In genomic region chr20:47438464-47439381, GRCh38 we compare ENCODE assay signal across 10 cellular contexts.
A peak's percentile ranks its signal among the peaks of the same experiment; 100 is the strongest.
DNase-seq lines count a peak whose midpoint lies in the region; ATAC-seq, FAIRE-seq and TF ChIP-seq lines count a peak whose summit lies in the region.
"Had no signal": no experiment of that assay in that cellular context is flagged by ENCODE, and none has a peak within 500 bp of the region (broad histone marks: within the 10 kb centered on the region; RNA-seq: fewer than 3 reads in every experiment).

No MANE protein-coding gene starts in this region.

- FAIRE-seq in GM12878 (lab: Jason Lieb, UNC): peak; percentile 75

- H4K20me1 ChIP-seq in GM12878 (ENCODE audit: control insufficient read depth, insufficient read depth): no peaks in the 10 kb centered on the region

- no peaks in the 10 kb centered on the region for H3K9me3 ChIP-seq in GM12878 (replicated peaks; ENCODE audit: control insufficient read depth, insufficient read depth, low read length)
- H3K9me3 ChIP-seq in gastroesophageal sphincter: no peaks in the 10 kb centered on the region

- peak overlapping the region; percentile 50 for H3K9ac ChIP-seq in GM12878 (ENCODE audit: control insufficient read depth, insufficient read depth, low read length)

- H3K36me3 ChIP-seq in GM12878 (ENCODE audit: control insufficient read depth in 2 of 2, insufficient read depth in 2 of 2, low read length in 1 of 2): no peaks in the 10 kb centered on the region
- no peaks in the 10 kb centered on the region for H3K36me3 ChIP-seq in gastroesophageal sphincter

- DNase-seq in DMS53 (lab: John Stamatoyannopoulos, UW) (peak; percentile 24), DMS53 treated with DMSO at 0.1 percent for 48 hours (lab: John Stamatoyannopoulos, UW; ENCODE audit: unreplicated experiment) (no peak), GM12878 (ENCODE audit: low read depth, low spot score) (peak; percentile 75), sciatic nerve (ENCODE audit: low spot score) (no peak), cerebellum (ENCODE audit: low spot score) (no peak)

- TF ChIP-seq CTCF in GM12878 (IDR thresholded peaks at IDR 0.05 in 2 of 3, conservative IDR thresholded peaks at IDR 0.05 in 1 of 3; ENCODE audit: control insufficient read depth in 2 of 3, extremely low read depth in 1 of 3, insufficient read depth in 1 of 3, low read depth in 3 of 3, low read length in 3 of 3) (no peak), gastroesophageal sphincter (IDR thresholded peaks at IDR 0.05) (no peak)

- no peaks in the 10 kb centered on the region for H3K27me3 ChIP-seq in GM12878 (replicated peaks in 1 of 2; ENCODE audit: control insufficient read depth in 2 of 2, insufficient read depth in 2 of 2, low read length in 1 of 2)
- H3K27me3 ChIP-seq in gastroesophageal sphincter: no peaks in the 10 kb centered on the region

- RAD21 ChIA-PET in GM12878 (lab: Charles Lee; ENCODE audit: unreplicated experiment): interaction anchor here (0.6 to 4.4 kb wide), 12 partner anchors 7 to 136 kb away, joined by 3 to 20 read pairs (median 7); partner anchors contain the start of gene NCOA3

- no peak; the same call in 1 of the 2 replicates for TF ChIP-seq POLR2A in GM12878 (IDR thresholded peaks at IDR 0.05; ENCODE audit: low read depth, low read length)
- no peak for TF ChIP-seq POLR2A in gastroesophageal sphincter (IDR thresholded peaks at IDR 0.05)

- WGBS in GM12878 (ENCODE audit: insufficient coverage, insufficient replicate concordance, low lambda C conversion rate, missing lambda C conversion rate): under 1% methylated on average over 15 of the region's 18 CpGs
- WGBS in gastroesophageal sphincter (ENCODE audit: low coverage in 1 of 2), 2 donors: 58% methylated on average over 14 of the region's 18 CpGs; no CpG with 5 or more reads in 1 of the 2 donors

- H3K4me1 ChIP-seq in GM12878 (ENCODE audit: control insufficient read depth, insufficient read depth, low read length) (peaks cover 19% of the 10 kb centered on the region), gastroesophageal sphincter (no peaks in the 10 kb centered on the region)

- H3K4me3 ChIP-seq in GM12878 (peak overlapping the region; percentile 39; the same call in 1 of the 2 replicates), gastroesophageal sphincter (no peak overlapping the region)

- intact Hi-C loops in GM12878 (cut with micrococcal nuclease; ENCODE audit: unreplicated experiment): no loop called here
- intact Hi-C loops in sciatic nerve (cut with DNase I): no loop called here

- SMC1A ChIA-PET in GM12878 (lab: Charles Lee; ENCODE audit: uncharacterized antibody, unreplicated experiment): interaction anchor here (0.6 to 10.2 kb wide), 21 partner anchors 8 to 139 kb away, joined by 3 to 74 read pairs (median 4); no protein-coding TSS in a partner anchor

- CTCF ChIA-PET in GM12878 (lab: Yijun Ruan, JAX): interaction anchor here (1.1 to 2.1 kb wide), 3 partner anchors 9 to 24 kb away, joined by 3 to 8 read pairs (median 7); no protein-coding TSS in a partner anchor

- ATAC-seq in HG03460 (IDR thresholded peaks at IDR 0.05; ENCODE audit: unreplicated experiment) (peak; percentile 47), GM12878 (peak; percentile 75), sciatic nerve (peak; percentile 13), GM21526 (IDR thresholded peaks at IDR 0.05; ENCODE audit: low FRiP score, unreplicated experiment) (no peak), gastroesophageal sphincter (no peak)

- peak overlapping the region; percentile 84 for H2AFZ ChIP-seq in GM12878 (ENCODE audit: control insufficient read depth, low read depth, low read length)

- peaks cover 4% of the 10 kb centered on the region for H3K79me2 ChIP-seq in GM12878 (ENCODE audit: control insufficient read depth, insufficient read depth, low read length)

- TF ChIP-seq EP300 in GM12878 (IDR thresholded peaks at IDR 0.05; ENCODE audit: borderline replicate concordance in 1 of 2, control insufficient read depth in 1 of 2, low read depth in 2 of 2, low read length in 2 of 2): peak; percentile 32 to 78; a peak in 3 of 4 replicates
- TF ChIP-seq EP300 in gastroesophageal sphincter (IDR thresholded peaks at IDR 0.05): no peak

- POLR2A ChIA-PET in GM12878 (lab: Charles Lee): interaction anchor here (0.6 to 2.4 kb wide), 17 partner anchors 9 to 1527 kb away, joined by 3 to 15 read pairs (median 5); no protein-coding TSS in a partner anchor

- H3K4me2 ChIP-seq in GM12878 (ENCODE audit: control insufficient read depth, insufficient read depth): peak overlapping the region; percentile 83

- in situ Hi-C loops in GM12878 (cut with MboI): no loop called here

- BruUV-seq in GM12878 (replicated peaks; lab: Mats Ljungman, UMichigan): no TSS peak

- TF ChIP-seq RAD21 in GM12878 (IDR thresholded peaks at IDR 0.05; ENCODE audit: insufficient read depth, low read depth, low read length): no peak

- peak overlapping the region; percentile 91 for H3K27ac ChIP-seq in GM12878 (ENCODE audit: control insufficient read depth, insufficient read depth)
- peak overlapping the region in 1 of 4 donors; percentile 25 for H3K27ac ChIP-seq in gastroesophageal sphincter
- H3K27ac ChIP-seq: 22Rv1, HL-60 had no signal

TF ChIP-seq in GM12878, 131 proteins besides CTCF, POLR2A, EP300 and RAD21 (continues in another document):
- TF ChIP-seq TCF12 (IDR thresholded peaks at IDR 0.05; ENCODE audit: low read depth, low read length): 0 out of 2 replicates have a peak, but pooled peaks have one; percentile 33
- TF ChIP-seq NBN (IDR thresholded peaks at IDR 0.05): no peak
- TF ChIP-seq, protein P1, sequence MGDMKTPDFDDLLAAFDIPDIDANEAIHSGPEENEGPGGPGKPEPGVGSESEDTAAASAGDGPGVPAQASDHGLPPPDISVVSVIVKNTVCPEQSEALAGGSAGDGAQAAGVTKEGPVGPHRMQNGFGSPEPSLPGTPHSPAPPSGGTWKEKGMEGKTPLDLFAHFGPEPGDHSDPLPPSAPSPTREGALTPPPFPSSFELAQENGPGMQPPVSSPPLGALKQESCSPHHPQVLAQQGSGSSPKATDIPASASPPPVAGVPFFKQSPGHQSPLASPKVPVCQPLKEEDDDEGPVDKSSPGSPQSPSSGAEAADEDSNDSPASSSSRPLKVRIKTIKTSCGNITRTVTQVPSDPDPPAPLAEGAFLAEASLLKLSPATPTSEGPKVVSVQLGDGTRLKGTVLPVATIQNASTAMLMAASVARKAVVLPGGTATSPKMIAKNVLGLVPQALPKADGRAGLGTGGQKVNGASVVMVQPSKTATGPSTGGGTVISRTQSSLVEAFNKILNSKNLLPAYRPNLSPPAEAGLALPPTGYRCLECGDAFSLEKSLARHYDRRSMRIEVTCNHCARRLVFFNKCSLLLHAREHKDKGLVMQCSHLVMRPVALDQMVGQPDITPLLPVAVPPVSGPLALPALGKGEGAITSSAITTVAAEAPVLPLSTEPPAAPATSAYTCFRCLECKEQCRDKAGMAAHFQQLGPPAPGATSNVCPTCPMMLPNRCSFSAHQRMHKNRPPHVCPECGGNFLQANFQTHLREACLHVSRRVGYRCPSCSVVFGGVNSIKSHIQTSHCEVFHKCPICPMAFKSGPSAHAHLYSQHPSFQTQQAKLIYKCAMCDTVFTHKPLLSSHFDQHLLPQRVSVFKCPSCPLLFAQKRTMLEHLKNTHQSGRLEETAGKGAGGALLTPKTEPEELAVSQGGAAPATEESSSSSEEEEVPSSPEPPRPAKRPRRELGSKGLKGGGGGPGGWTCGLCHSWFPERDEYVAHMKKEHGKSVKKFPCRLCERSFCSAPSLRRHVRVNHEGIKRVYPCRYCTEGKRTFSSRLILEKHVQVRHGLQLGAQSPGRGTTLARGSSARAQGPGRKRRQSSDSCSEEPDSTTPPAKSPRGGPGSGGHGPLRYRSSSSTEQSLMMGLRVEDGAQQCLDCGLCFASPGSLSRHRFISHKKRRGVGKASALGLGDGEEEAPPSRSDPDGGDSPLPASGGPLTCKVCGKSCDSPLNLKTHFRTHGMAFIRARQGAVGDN (IDR thresholded peaks at IDR 0.05): no peak
- TF ChIP-seq SMARCA5 (IDR thresholded peaks at IDR 0.05): no peak
- TF ChIP-seq CREM (IDR thresholded peaks at IDR 0.05; ENCODE audit: low read depth): peak; percentile 61; the same call in 1 of the 2 replicates
- TF ChIP-seq SMAD5 (IDR thresholded peaks at IDR 0.05; ENCODE audit: low read depth): no peak
- TF ChIP-seq, protein P2, sequence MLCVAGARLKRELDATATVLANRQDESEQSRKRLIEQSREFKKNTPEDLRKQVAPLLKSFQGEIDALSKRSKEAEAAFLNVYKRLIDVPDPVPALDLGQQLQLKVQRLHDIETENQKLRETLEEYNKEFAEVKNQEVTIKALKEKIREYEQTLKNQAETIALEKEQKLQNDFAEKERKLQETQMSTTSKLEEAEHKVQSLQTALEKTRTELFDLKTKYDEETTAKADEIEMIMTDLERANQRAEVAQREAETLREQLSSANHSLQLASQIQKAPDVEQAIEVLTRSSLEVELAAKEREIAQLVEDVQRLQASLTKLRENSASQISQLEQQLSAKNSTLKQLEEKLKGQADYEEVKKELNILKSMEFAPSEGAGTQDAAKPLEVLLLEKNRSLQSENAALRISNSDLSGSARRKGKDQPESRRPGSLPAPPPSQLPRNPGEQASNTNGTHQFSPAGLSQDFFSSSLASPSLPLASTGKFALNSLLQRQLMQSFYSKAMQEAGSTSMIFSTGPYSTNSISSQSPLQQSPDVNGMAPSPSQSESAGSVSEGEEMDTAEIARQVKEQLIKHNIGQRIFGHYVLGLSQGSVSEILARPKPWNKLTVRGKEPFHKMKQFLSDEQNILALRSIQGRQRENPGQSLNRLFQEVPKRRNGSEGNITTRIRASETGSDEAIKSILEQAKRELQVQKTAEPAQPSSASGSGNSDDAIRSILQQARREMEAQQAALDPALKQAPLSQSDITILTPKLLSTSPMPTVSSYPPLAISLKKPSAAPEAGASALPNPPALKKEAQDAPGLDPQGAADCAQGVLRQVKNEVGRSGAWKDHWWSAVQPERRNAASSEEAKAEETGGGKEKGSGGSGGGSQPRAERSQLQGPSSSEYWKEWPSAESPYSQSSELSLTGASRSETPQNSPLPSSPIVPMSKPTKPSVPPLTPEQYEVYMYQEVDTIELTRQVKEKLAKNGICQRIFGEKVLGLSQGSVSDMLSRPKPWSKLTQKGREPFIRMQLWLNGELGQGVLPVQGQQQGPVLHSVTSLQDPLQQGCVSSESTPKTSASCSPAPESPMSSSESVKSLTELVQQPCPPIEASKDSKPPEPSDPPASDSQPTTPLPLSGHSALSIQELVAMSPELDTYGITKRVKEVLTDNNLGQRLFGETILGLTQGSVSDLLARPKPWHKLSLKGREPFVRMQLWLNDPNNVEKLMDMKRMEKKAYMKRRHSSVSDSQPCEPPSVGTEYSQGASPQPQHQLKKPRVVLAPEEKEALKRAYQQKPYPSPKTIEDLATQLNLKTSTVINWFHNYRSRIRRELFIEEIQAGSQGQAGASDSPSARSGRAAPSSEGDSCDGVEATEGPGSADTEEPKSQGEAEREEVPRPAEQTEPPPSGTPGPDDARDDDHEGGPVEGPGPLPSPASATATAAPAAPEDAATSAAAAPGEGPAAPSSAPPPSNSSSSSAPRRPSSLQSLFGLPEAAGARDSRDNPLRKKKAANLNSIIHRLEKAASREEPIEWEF (IDR thresholded peaks at IDR 0.05; ENCODE audit: insufficient replicate concordance, low read depth, low read length): no peak

Comparison
In these comparisons a context has a peak if more than half of its experiments do, and no peak if none do; other contexts are left out.
1. DNase-seq: peak in DMS53 (single experiment) and GM12878 (single experiment); none in DMS53 treated with DMSO at 0.1 percent for 48 hours (single experiment), sciatic nerve (single experiment) and cerebellum (single experiment).
2. ATAC-seq: peak in HG03460 (single experiment), GM12878 (single experiment) and sciatic nerve (single experiment); none in GM21526 (single experiment) and gastroesophageal sphincter (single experiment).